8 cellular contexts compared by ENCODE assay signal in the genomic region with DNA sequence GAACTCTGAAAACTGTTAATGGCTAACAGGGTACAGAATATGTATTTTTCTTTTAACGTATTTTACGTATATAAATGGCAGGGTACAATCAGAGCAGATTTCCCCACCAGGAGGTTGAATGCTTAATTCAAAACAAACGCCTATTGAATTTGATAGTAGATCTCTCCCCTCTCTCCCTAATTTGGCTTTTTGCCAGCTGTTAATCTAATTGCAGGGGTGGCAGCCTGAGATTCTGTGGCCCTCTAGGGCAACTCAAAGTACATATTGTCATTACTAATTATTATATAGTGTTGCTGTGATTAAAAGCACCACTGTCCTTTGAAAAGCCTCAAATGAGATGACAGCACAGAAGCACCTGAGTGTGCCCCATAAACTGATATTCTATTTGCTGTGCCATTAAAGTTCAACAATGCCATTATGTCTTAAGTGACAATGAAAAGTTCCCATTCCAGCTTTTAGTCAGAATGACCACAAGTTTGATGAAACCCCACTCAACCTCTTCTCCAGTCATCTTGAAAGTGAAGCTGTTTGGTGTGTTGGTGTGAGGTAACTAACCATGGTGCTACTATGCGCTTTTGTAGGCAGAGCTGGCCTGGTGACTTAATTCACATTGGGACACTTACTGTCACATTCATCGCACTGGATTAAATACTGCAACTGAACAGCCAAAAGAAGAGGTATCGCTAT.
DNase-seq lines count a peak whose midpoint lies in the region; ATAC-seq and TF ChIP-seq lines count a peak whose summit lies in the region.

No MANE protein-coding gene starts in this region.

- peak overlapping the region; percentile 60 for H3K4me3 ChIP-seq in thoracic aorta

- TF ChIP-seq CTCF in GM20000 (IDR thresholded peaks at IDR 0.05; ENCODE audit: extremely low read depth, missing control alignments) = no peak
- no peak for TF ChIP-seq CTCF in thoracic aorta (IDR thresholded peaks at IDR 0.05)

- no peaks in the 10 kb centered on the region for H3K4me1 ChIP-seq in thoracic aorta (ENCODE audit: control insufficient read depth in 1 of 2, low read depth in 2 of 2)

- H3K9me3 ChIP-seq in thoracic aorta = no peaks in the 10 kb centered on the region

- ATAC-seq in GM18498 (IDR thresholded peaks at IDR 0.05; ENCODE audit: unreplicated experiment) = peak; percentile 60
- ATAC-seq in HG03565 (IDR thresholded peaks at IDR 0.05; ENCODE audit: unreplicated experiment) = peak; percentile 60
- no peak for ATAC-seq in thoracic aorta (ENCODE audit: insufficient number of reproducible peaks, low FRiP score, low read depth)

- H3K36me3 ChIP-seq in thoracic aorta = no peaks in the 10 kb centered on the region

- H3K27me3 ChIP-seq in thoracic aorta (replicated peaks; ENCODE audit: insufficient read depth) = no peaks in the 10 kb centered on the region

- peak overlapping the region in 1 of 2 donors; percentile 1 for H3K27ac ChIP-seq in thoracic aorta

- DNase-seq in GM20000 (ENCODE audit: low spot score) (peak; percentile 49), thoracic aorta (ENCODE audit: low spot score) (no peak), NCI-H526 (lab: John Stamatoyannopoulos, UW) (no peak), NCI-H1694 treated with DMSO at 0.1 percent for 48 hours (lab: John Stamatoyannopoulos, UW) (no peak)
- peak; percentile 36 to 52 for DNase-seq in activated T-cell treated with anti-CD3 and anti-CD28 coated beads, Interleukin-2, amount 50 U/mL, for 48 hours
- no peak for DNase-seq in NK-92 treated with Interleukin-12 subunit alpha and Interleukin-12 subunit beta, amount 100 ng/mL, for 24 hours (lab: John Stamatoyannopoulos, UW)

Comparison
In these comparisons a context has a peak if more than half of its experiments do, and no peak if none do; other contexts are left out.
1. DNase-seq: peak in GM20000 (single experiment) and activated T-cell treated with anti-CD3 and anti-CD28 coated beads, Interleukin-2, amount 50 U/mL, for 48 hours (2 of 2); none in thoracic aorta (single experiment), NCI-H526 (0 of 2), NK-92 treated with Interleukin-12 subunit alpha and Interleukin-12 subunit beta, amount 100 ng/mL, for 24 hours (single experiment) and NCI-H1694 treated with DMSO at 0.1 percent for 48 hours (single experiment).